Comparison of ENCODE assay signal across 10 cellular contexts in the genomic region with DNA sequence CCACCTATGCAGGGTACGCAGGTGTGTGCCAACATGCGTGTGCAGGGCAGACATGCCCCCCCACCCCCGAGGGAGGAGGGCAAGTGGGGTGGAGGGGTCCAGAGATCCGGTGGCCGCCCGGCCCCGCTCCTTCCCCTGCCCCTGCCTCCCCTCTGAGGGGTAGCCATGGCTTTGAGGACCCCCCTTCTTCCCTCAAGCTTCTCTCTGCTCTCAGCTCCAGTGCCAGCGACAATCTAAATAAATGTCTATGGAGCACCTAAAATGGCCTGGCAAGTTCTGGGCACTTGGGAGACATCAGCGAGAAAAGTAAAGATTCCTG.
A peak's percentile ranks its signal among the peaks of the same experiment; 100 is the strongest.
DNase-seq lines count a peak whose midpoint lies in the region; ATAC-seq and TF ChIP-seq lines count a peak whose summit lies in the region.
"Had no signal": no experiment of that assay in that cellular context is flagged by ENCODE, and none has a peak within 500 bp of the region (broad histone marks: within the 10 kb centered on the region; RNA-seq: fewer than 3 reads in every experiment).

No MANE protein-coding gene starts in this region.

- H3K4me3 ChIP-seq in right lobe of liver (no peak overlapping the region), upper lobe of right lung (no peak overlapping the region), endodermal cell (ENCODE audit: low read length) (no peak overlapping the region)
- H3K4me3 ChIP-seq: MG63, ovary had no signal

- H3K4me1 ChIP-seq in right lobe of liver (no peaks in the 10 kb centered on the region), upper lobe of right lung (peaks cover 76% of the 10 kb centered on the region), endodermal cell (ENCODE audit: control insufficient read depth, insufficient read depth, low read length) (peaks cover 3% of the 10 kb centered on the region)

- 100% methylated on average over 2 of the region's 9 CpGs for WGBS in right lobe of liver (ENCODE audit: insufficient coverage, low coverage, low lambda C conversion rate, missing lambda C conversion rate)
- WGBS in endodermal cell (ENCODE audit: insufficient coverage in 1 of 2, insufficient read length in 1 of 2), 2 experiments = 92 to 100% methylated on average over 2 to 9 of the region's 9 CpGs

- ATAC-seq in right lobe of liver (no peak), upper lobe of right lung (no peak)

- no peak for TF ChIP-seq POLR2A in right lobe of liver (IDR thresholded peaks at IDR 0.05)

- H3K27me3 ChIP-seq in right lobe of liver (no peaks in the 10 kb centered on the region), upper lobe of right lung (no peaks in the 10 kb centered on the region), endodermal cell (ENCODE audit: control insufficient read depth, insufficient read depth, low read length, poor library complexity, severe bottlenecking) (no peaks in the 10 kb centered on the region)
- H3K27me3 ChIP-seq: MG63, ovary had no signal

- intact Hi-C loops in activated T-helper 1 cell treated with anti-CD3 and anti-CD28 coated beads, Interleukin-12 subunit alpha, Interleukin-12 subunit beta, Interleukin-2, Interleukin-4 antibody, amounts not matched to agents 30 ng/mL and 10 ng/mL and 1 ng/mL, durations not matched to agents 14 hours and 24 hours and 36 hours (cut with micrococcal nuclease) = loop anchor here (5.0 to 10.0 kb wide), 3 partner anchors 253 to 1030 kb away; no protein-coding TSS in a partner anchor
- intact Hi-C loops in right lobe of liver (cut with DNase I) (loop anchor here in 1 of 2 donors (10.0 kb wide), 1 partner anchor 160 kb away; no protein-coding TSS in a partner anchor), upper lobe of right lung (cut with DNase I) (loop anchor here (10.0 kb wide), 1 partner anchor 90 kb away; a partner anchor contains a TSS)

- H3K27ac ChIP-seq in right lobe of liver (peak overlapping the region in 2 of 3 donors; percentile 18 to 22), upper lobe of right lung (peak overlapping the region; percentile 78), endodermal cell (ENCODE audit: low read depth, low read length) (no peak overlapping the region)
- H3K27ac ChIP-seq: ovary had no signal

- H3K4me3 Mint-ChIP-seq in activated naive CD4-positive, alpha-beta T cell treated with anti-CD3 and anti-CD28 coated beads, Interleukin-2, amount 50 U/mL, for 24 hours = no peak overlapping the region
- peak overlapping the region; percentile 64 for H3K4me3 Mint-ChIP-seq in activated T-helper 1 cell treated with anti-CD3 and anti-CD28 coated beads, Interleukin-12 subunit alpha, Interleukin-12 subunit beta, Interleukin-2, Interleukin-4 antibody, amounts not matched to agents 30 ng/mL and 10 ng/mL and 1 ng/mL, durations not matched to agents 14 hours and 24 hours and 36 hours
- H3K4me3 Mint-ChIP-seq in endodermal cell = no peak overlapping the region

- peaks cover 92% of the 10 kb centered on the region for H3K4me1 Mint-ChIP-seq in activated naive CD4-positive, alpha-beta T cell treated with anti-CD3 and anti-CD28 coated beads, Interleukin-2, amount 50 U/mL, for 24 hours
- H3K4me1 Mint-ChIP-seq in activated T-helper 1 cell treated with anti-CD3 and anti-CD28 coated beads, Interleukin-12 subunit alpha, Interleukin-12 subunit beta, Interleukin-2, Interleukin-4 antibody, amounts not matched to agents 30 ng/mL and 10 ng/mL and 1 ng/mL, durations not matched to agents 14 hours and 24 hours and 36 hours (ENCODE audit: low read depth) = peaks cover 88% of the 10 kb centered on the region
- H3K4me1 Mint-ChIP-seq in endodermal cell = peaks cover 19% of the 10 kb centered on the region

- TF ChIP-seq CTCF in right lobe of liver (IDR thresholded peaks at IDR 0.05) (no peak), upper lobe of right lung (IDR thresholded peaks at IDR 0.05) (no peak), endodermal cell (conservative IDR thresholded peaks at IDR 0.05) (no peak)

- no peaks in the 10 kb centered on the region for H3K36me3 Mint-ChIP-seq in activated naive CD4-positive, alpha-beta T cell treated with anti-CD3 and anti-CD28 coated beads, Interleukin-2, amount 50 U/mL, for 24 hours
- peaks cover 4% of the 10 kb centered on the region for H3K36me3 Mint-ChIP-seq in activated T-helper 1 cell treated with anti-CD3 and anti-CD28 coated beads, Interleukin-12 subunit alpha, Interleukin-12 subunit beta, Interleukin-2, Interleukin-4 antibody, amounts not matched to agents 30 ng/mL and 10 ng/mL and 1 ng/mL, durations not matched to agents 14 hours and 24 hours and 36 hours (ENCODE audit: low read depth)
- no peaks in the 10 kb centered on the region for H3K36me3 Mint-ChIP-seq in endodermal cell (ENCODE audit: low read depth)

- no peaks in the 10 kb centered on the region for H3K27me3 Mint-ChIP-seq in activated naive CD4-positive, alpha-beta T cell treated with anti-CD3 and anti-CD28 coated beads, Interleukin-2, amount 50 U/mL, for 24 hours
- H3K27me3 Mint-ChIP-seq in activated T-helper 1 cell treated with anti-CD3 and anti-CD28 coated beads, Interleukin-12 subunit alpha, Interleukin-12 subunit beta, Interleukin-2, Interleukin-4 antibody, amounts not matched to agents 30 ng/mL and 10 ng/mL and 1 ng/mL, durations not matched to agents 14 hours and 24 hours and 36 hours (ENCODE audit: insufficient read depth) = no peaks in the 10 kb centered on the region
- H3K27me3 Mint-ChIP-seq in endodermal cell (ENCODE audit: insufficient read depth) = no peaks in the 10 kb centered on the region

- H3K9ac ChIP-seq in endodermal cell (ENCODE audit: extremely low read depth, low read length, poor library complexity, severe bottlenecking) = no peak overlapping the region

- H3K9me3 Mint-ChIP-seq in activated naive CD4-positive, alpha-beta T cell treated with anti-CD3 and anti-CD28 coated beads, Interleukin-2, amount 50 U/mL, for 24 hours = no peaks in the 10 kb centered on the region
- no peaks in the 10 kb centered on the region for H3K9me3 Mint-ChIP-seq in activated T-helper 1 cell treated with anti-CD3 and anti-CD28 coated beads, Interleukin-12 subunit alpha, Interleukin-12 subunit beta, Interleukin-2, Interleukin-4 antibody, amounts not matched to agents 30 ng/mL and 10 ng/mL and 1 ng/mL, durations not matched to agents 14 hours and 24 hours and 36 hours
- H3K9me3 Mint-ChIP-seq in endodermal cell = no peaks in the 10 kb centered on the region

- no peaks in the 10 kb centered on the region for H3K9me3 ChIP-seq in right lobe of liver
- H3K9me3 ChIP-seq in upper lobe of right lung = no peaks in the 10 kb centered on the region
- no peaks in the 10 kb centered on the region for H3K9me3 ChIP-seq in endodermal cell (ENCODE audit: control insufficient read depth, low read length)
- H3K9me3 ChIP-seq: MG63, ovary had no signal

- no peaks in the 10 kb centered on the region for H3K36me3 ChIP-seq in right lobe of liver
- no peaks in the 10 kb centered on the region for H3K36me3 ChIP-seq in upper lobe of right lung
- no peaks in the 10 kb centered on the region for H3K36me3 ChIP-seq in endodermal cell (ENCODE audit: control insufficient read depth, insufficient read depth, low read length)
- H3K36me3 ChIP-seq: MG63, ovary had no signal

- H3K27ac Mint-ChIP-seq in activated naive CD4-positive, alpha-beta T cell treated with anti-CD3 and anti-CD28 coated beads, Interleukin-2, amount 50 U/mL, for 24 hours = peak overlapping the region; percentile 90
- H3K27ac Mint-ChIP-seq in activated T-helper 1 cell treated with anti-CD3 and anti-CD28 coated beads, Interleukin-12 subunit alpha, Interleukin-12 subunit beta, Interleukin-2, Interleukin-4 antibody, amounts not matched to agents 30 ng/mL and 10 ng/mL and 1 ng/mL, durations not matched to agents 14 hours and 24 hours and 36 hours = peak overlapping the region; percentile 96
- no peak overlapping the region for H3K27ac Mint-ChIP-seq in endodermal cell

- DNase-seq in activated naive CD4-positive, alpha-beta T cell (lab: John Stamatoyannopoulos, UW) = no peak
- DNase-seq in activated T-helper 1 cell treated with anti-CD3 and anti-CD28 coated beads, Interleukin-12 subunit alpha, Interleukin-12 subunit beta, Interleukin-2, Interleukin-4 antibody, amounts not matched to agents 30 ng/mL and 10 ng/mL and 1 ng/mL, durations not matched to agents 14 hours and 24 hours and 36 hours (ENCODE audit: low spot score) = no peak
- DNase-seq in right lobe of liver (no peak), upper lobe of right lung (no peak), hippocampal formation (lab: John Stamatoyannopoulos, UW) (no peak), endodermal cell (no peak), NCI-H187 (lab: John Stamatoyannopoulos, UW) (no peak)
- DNase-seq: MG63 had no signal
